ENCODE assay signal across 1 cellular context in the genomic region with DNA sequence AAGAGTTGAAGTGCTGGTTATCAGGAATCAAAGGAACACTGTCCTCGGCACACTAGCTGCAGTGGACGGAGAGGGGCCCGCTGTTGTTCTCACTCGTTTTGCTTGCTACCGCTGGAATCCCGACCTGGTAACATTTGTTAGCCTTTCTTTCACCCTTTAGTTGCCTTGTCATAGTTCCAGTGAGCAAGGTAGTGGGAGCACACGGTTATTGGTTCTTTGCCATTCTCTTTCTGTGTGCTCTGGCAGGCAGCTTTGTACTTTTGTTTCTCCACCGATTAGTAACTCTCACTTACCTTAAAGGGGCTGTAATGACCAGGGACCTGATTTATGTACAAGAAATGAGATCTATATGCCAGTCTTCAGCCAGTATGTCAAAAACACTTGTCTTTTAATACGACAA.
TF ChIP-seq lines count a peak whose summit lies in the region.

No MANE protein-coding gene starts in this region.

TF ChIP-seq in IMR-90, 13 proteins besides CTCF, POLR2A, EP300 and RAD21 (continued from another document):
- TF ChIP-seq ELK1 (IDR thresholded peaks at IDR 0.05; ENCODE audit: borderline replicate concordance, low read depth, low read length), result no peak
- no peak for TF ChIP-seq MAZ (IDR thresholded peaks at IDR 0.05; ENCODE audit: borderline replicate concordance, low read depth, low read length)
- TF ChIP-seq SMC3 (IDR thresholded peaks at IDR 0.05; ENCODE audit: low read depth, low read length), result no peak
- TF ChIP-seq RFX5 (IDR thresholded peaks at IDR 0.05; ENCODE audit: low read depth, low read length), result no peak
- no peak for TF ChIP-seq MXI1 (IDR thresholded peaks at IDR 0.05; ENCODE audit: borderline replicate concordance, low read depth, low read length)
- TF ChIP-seq FOS (IDR thresholded peaks at IDR 0.05; ENCODE audit: low read depth, low read length), result no peak
- no peak for TF ChIP-seq USF2 (IDR thresholded peaks at IDR 0.05; ENCODE audit: low read depth, low read length)
- no peak for TF ChIP-seq CHD1 (IDR thresholded peaks at IDR 0.05; ENCODE audit: low read depth, low read length)
